7 cellular contexts compared by ENCODE assay signal in the genomic region with DNA sequence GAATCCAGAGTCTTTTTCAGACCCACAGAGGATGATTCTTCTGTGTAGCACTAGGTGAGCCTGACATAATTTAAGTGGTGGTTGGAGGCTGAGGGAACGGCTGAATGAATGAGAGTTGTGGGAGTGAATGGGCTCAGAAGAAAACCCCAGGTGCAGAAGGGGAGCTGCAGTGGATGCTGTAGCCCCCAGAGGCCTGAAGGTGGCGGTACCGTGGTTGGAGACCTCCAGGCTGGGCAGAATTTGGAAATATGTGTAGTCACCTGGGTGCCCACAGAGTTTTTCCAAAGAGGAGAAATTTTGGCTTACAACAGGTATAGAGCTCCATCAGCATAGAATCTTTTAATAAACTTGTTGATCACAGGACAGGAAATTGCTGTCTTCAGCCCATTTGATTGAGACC. TPM values are rescaled to one million over a fixed set of nuclear protein-coding genes. Genes with fewer than 3 reads are reported as not detected.
DNase-seq lines count a peak whose midpoint lies in the region; ATAC-seq, FAIRE-seq and TF ChIP-seq lines count a peak whose summit lies in the region.

No MANE protein-coding gene starts in this region.

- no peaks in the 10 kb centered on the region for H3K36me3 ChIP-seq in BE2C

- no peak for ATAC-seq in GM18520 (IDR thresholded peaks at IDR 0.05; ENCODE audit: unreplicated experiment)
- ATAC-seq in GM18907 (IDR thresholded peaks at IDR 0.05; ENCODE audit: unreplicated experiment): no peak

- CTCF ChIA-PET in RWPE1 (lab: Yijun Ruan, JAX): no interaction called here

- no peaks in the 10 kb centered on the region for H3K9me3 ChIP-seq in BE2C

- H3K27me3 ChIP-seq in BE2C: peaks cover 57% of the 10 kb centered on the region

- FAIRE-seq in frontal cortex (lab: Jason Lieb, UNC): no peak

- POLR2A ChIA-PET in RWPE1 (lab: Yijun Ruan, JAX; ENCODE audit: low non-redundant PET): no interaction called here

- TF ChIP-seq CTCF in BE2C (IDR thresholded peaks at IDR 0.05; ENCODE audit: low read depth, low read length) (peak; percentile 68), RWPE1 (conservative IDR thresholded peaks at IDR 0.05; ENCODE audit: low read depth) (0 out of 2 replicates have a peak, but pooled peaks have one; percentile 13)

- DNase-seq in BE2C (no peak), ELR (ENCODE audit: low read depth) (peak; percentile 40), RWPE1 (ENCODE audit: low spot score) (no peak), germinal center (ENCODE audit: low spot score) (peak; percentile 36), frontal cortex (ENCODE audit: low spot score in 2 of 2) (no peak)

- no peaks in the 10 kb centered on the region for H3K4me1 ChIP-seq in BE2C

- no peak overlapping the region for H3K4me3 ChIP-seq in BE2C (ENCODE audit: low read depth, low read length)

- no peak overlapping the region for H3K27ac ChIP-seq in RWPE1

RNA-seq across cellular contexts. Expression of a gene that starts 6.5 kb away (rescaled TPM):
- polyA plus RNA-seq in BE2C (2012; ENCODE audit: insufficient read depth, insufficient read length, low read depth): not detected
- total RNA-seq in frontal cortex: not detected

RNA-seq across cellular contexts. Expression of a gene that starts 12.4 kb away (rescaled TPM):
- 1.5 TPM for polyA plus RNA-seq in BE2C (2012; ENCODE audit: insufficient read depth, insufficient read length, low read depth)
- 5.3 TPM for total RNA-seq in frontal cortex

RNA-seq across cellular contexts. Expression of a gene that starts 31.5 kb away (rescaled TPM):
- polyA plus RNA-seq in BE2C (2012; ENCODE audit: insufficient read depth, insufficient read length, low read depth): not detected
- total RNA-seq in frontal cortex: not detected

RNA-seq across cellular contexts. Expression of a gene that starts 34.3 kb away (rescaled TPM):
- polyA plus RNA-seq in BE2C (2012; ENCODE audit: insufficient read depth, insufficient read length, low read depth): 5.4 TPM
- total RNA-seq in frontal cortex: 1.6 TPM

Comparison
In these comparisons a context has a peak if more than half of its experiments do, and no peak if none do; other contexts are left out.
1. DNase-seq: peak in ELR (single experiment) and germinal center (single experiment); none in BE2C (single experiment), RWPE1 (single experiment) and frontal cortex (0 of 2).